In genomic region chr13:28140433-28141125, GRCh38 we compare ENCODE assay signal across 10 cellular contexts. TPM values are rescaled to one million over a fixed set of nuclear protein-coding genes. Genes with fewer than 3 reads are reported as not detected.
A peak's percentile ranks its signal among the peaks of the same experiment; 100 is the strongest.
DNase-seq lines count a peak whose midpoint lies in the region; TF ChIP-seq lines count a peak whose summit lies in the region.
"Had no signal": no experiment of that assay in that cellular context is flagged by ENCODE, and none has a peak within 500 bp of the region (broad histone marks: within the 10 kb centered on the region; RNA-seq: fewer than 3 reads in every experiment).

No MANE protein-coding gene starts in this region.

- no peak for TF ChIP-seq POLR2A in suprapubic skin (IDR thresholded peaks at IDR 0.05)

- peak overlapping the region; percentile 93 for H3K4me3 Mint-ChIP-seq in activated CD4-positive, alpha-beta T cell treated with anti-CD3 and anti-CD28 coated beads, Interleukin-2, amount 10 ng/mL, durations not matched to agents 7 days and 5 days
- H3K4me3 Mint-ChIP-seq in activated CD4-positive, alpha-beta memory T cell treated with anti-CD3 and anti-CD28 coated beads, Interleukin-2, amount 10 ng/mL, durations not matched to agents 7 days and 5 days = peak overlapping the region; percentile 85

- no peak overlapping the region for H3K9ac ChIP-seq in iPS-15b (ENCODE audit: low read depth, low read length)

- CTCF ChIA-PET in activated CD4-positive, alpha-beta T cell treated with anti-CD3 and anti-CD28 coated beads, Interleukin-2, amount 10 ng/mL, durations not matched to agents 7 days and 5 days (lab: Charles Lee) = interaction anchor here (1.1 kb wide), 1 partner anchor 17 kb away, joined by 3 read pairs; no protein-coding TSS in a partner anchor
- CTCF ChIA-PET in activated CD4-positive, alpha-beta memory T cell treated with anti-CD3 and anti-CD28 coated beads, Interleukin-2, amount 10 ng/mL, durations not matched to agents 7 days and 5 days (lab: Charles Lee) = no interaction called here

- peaks cover 49% of the 10 kb centered on the region for H3K4me1 Mint-ChIP-seq in activated CD4-positive, alpha-beta T cell treated with anti-CD3 and anti-CD28 coated beads, Interleukin-2, amount 10 ng/mL, durations not matched to agents 7 days and 5 days
- peaks cover 42% of the 10 kb centered on the region for H3K4me1 Mint-ChIP-seq in activated CD4-positive, alpha-beta memory T cell treated with anti-CD3 and anti-CD28 coated beads, Interleukin-2, amount 10 ng/mL, durations not matched to agents 7 days and 5 days

- H3K4me1 ChIP-seq in iPS-15b (ENCODE audit: control insufficient read depth, insufficient read depth, low read length) = peaks cover 14% of the 10 kb centered on the region
- peaks cover 27% of the 10 kb centered on the region for H3K4me1 ChIP-seq in suprapubic skin

- H3K27ac Mint-ChIP-seq in activated CD4-positive, alpha-beta T cell treated with anti-CD3 and anti-CD28 coated beads, Interleukin-2, amount 10 ng/mL, durations not matched to agents 7 days and 5 days = peak overlapping the region; percentile 64
- H3K27ac Mint-ChIP-seq in activated CD4-positive, alpha-beta memory T cell treated with anti-CD3 and anti-CD28 coated beads, Interleukin-2, amount 10 ng/mL, durations not matched to agents 7 days and 5 days = peak overlapping the region; percentile 83

- H3K9me3 Mint-ChIP-seq in activated CD4-positive, alpha-beta T cell treated with anti-CD3 and anti-CD28 coated beads, Interleukin-2, amount 10 ng/mL, durations not matched to agents 7 days and 5 days = no peaks in the 10 kb centered on the region
- H3K9me3 Mint-ChIP-seq in activated CD4-positive, alpha-beta memory T cell treated with anti-CD3 and anti-CD28 coated beads, Interleukin-2, amount 10 ng/mL, durations not matched to agents 7 days and 5 days = no peaks in the 10 kb centered on the region

- DNase-seq in activated CD4-positive, alpha-beta T cell treated with anti-CD3 and anti-CD28 coated beads, Interleukin-2, amount 10 ng/mL, durations not matched to agents 7 days and 5 days = no peak
- DNase-seq in activated CD4-positive, alpha-beta T cell treated with anti-CD3 and anti-CD28 coated beads for 1 hour = no peak
- no peak for DNase-seq in activated CD4-positive, alpha-beta memory T cell treated with anti-CD3 and anti-CD28 coated beads, Interleukin-2, amount 10 ng/mL, durations not matched to agents 7 days and 5 days
- DNase-seq in suprapubic skin (ENCODE audit: low spot score in 2 of 2) (no peak), D341Med (ENCODE audit: low spot score) (no peak), globus pallidus (ENCODE audit: low spot score) (no peak)
- DNase-seq in stimulated activated CD4-positive, alpha-beta T cell treated with anti-CD3 and anti-CD28 coated beads, Interleukin-15, amount 100 ng/mL, for 24 hours = no peak

- 66% methylated on average over 10 of the region's 10 CpGs for WGBS in suprapubic skin

- no peak for TF ChIP-seq CTCF in suprapubic skin (IDR thresholded peaks at IDR 0.05)

- peaks cover 17% of the 10 kb centered on the region for H3K36me3 Mint-ChIP-seq in activated CD4-positive, alpha-beta T cell treated with anti-CD3 and anti-CD28 coated beads, Interleukin-2, amount 10 ng/mL, durations not matched to agents 7 days and 5 days (ENCODE audit: low read depth)
- peaks cover 21% of the 10 kb centered on the region for H3K36me3 Mint-ChIP-seq in activated CD4-positive, alpha-beta memory T cell treated with anti-CD3 and anti-CD28 coated beads, Interleukin-2, amount 10 ng/mL, durations not matched to agents 7 days and 5 days (ENCODE audit: low read depth)

- no peaks in the 10 kb centered on the region for H3K27me3 Mint-ChIP-seq in activated CD4-positive, alpha-beta T cell treated with anti-CD3 and anti-CD28 coated beads, Interleukin-2, amount 10 ng/mL, durations not matched to agents 7 days and 5 days
- H3K27me3 Mint-ChIP-seq in activated CD4-positive, alpha-beta memory T cell treated with anti-CD3 and anti-CD28 coated beads, Interleukin-2, amount 10 ng/mL, durations not matched to agents 7 days and 5 days = no peaks in the 10 kb centered on the region

- H3K27me3 ChIP-seq in iPS-15b (ENCODE audit: control insufficient read depth, insufficient read depth, low read length) (no peaks in the 10 kb centered on the region), suprapubic skin (no peaks in the 10 kb centered on the region)

- POLR2A ChIA-PET in activated CD4-positive, alpha-beta T cell treated with anti-CD3 and anti-CD28 coated beads, Interleukin-2, amount 10 ng/mL, durations not matched to agents 7 days and 5 days (lab: Charles Lee) = interaction anchor here (0.6 kb wide), 1 partner anchor 352 kb away, joined by 3 read pairs; no protein-coding TSS in a partner anchor
- POLR2A ChIA-PET in activated CD4-positive, alpha-beta memory T cell treated with anti-CD3 and anti-CD28 coated beads, Interleukin-2, amount 10 ng/mL, durations not matched to agents 7 days and 5 days (lab: Charles Lee) = interaction anchor here (1.6 to 3.9 kb wide), 3 partner anchors 16 to 518 kb away, joined by 4 to 26 read pairs (median 5); partner anchors contain the start of gene POMP

- H3K4me3 ChIP-seq in iPS-15b (ENCODE audit: low read depth, low read length) = peak overlapping the region; percentile 83
- H3K4me3 ChIP-seq in suprapubic skin = peak overlapping the region; percentile 96

- H3K27ac ChIP-seq in suprapubic skin = no peak overlapping the region

- no peak for TF ChIP-seq EP300 in suprapubic skin (IDR thresholded peaks at IDR 0.05)

- H3K9me3 ChIP-seq in iPS-15b (ENCODE audit: control insufficient read depth, insufficient read depth, low read length) (no peaks in the 10 kb centered on the region), suprapubic skin (no peaks in the 10 kb centered on the region)

- no peaks in the 10 kb centered on the region for H3K36me3 ChIP-seq in iPS-15b (ENCODE audit: control insufficient read depth, insufficient read depth, low read length)
- no peaks in the 10 kb centered on the region for H3K36me3 ChIP-seq in suprapubic skin

RNA-seq across cellular contexts. Expression of gene PAN3, which starts 2.2 kb away (rescaled TPM):
- 10 to 100 TPM; 46.1 to 47.1 TPM for total RNA-seq in activated CD4-positive, alpha-beta T cell treated with anti-CD3 and anti-CD28 coated beads, Interleukin-2, amount 10 ng/mL, durations not matched to agents 7 days and 5 days
- total RNA-seq in activated CD4-positive, alpha-beta memory T cell treated with anti-CD3 and anti-CD28 coated beads, Interleukin-2, amount 10 ng/mL, durations not matched to agents 7 days and 5 days = 10 to 100 TPM; 37.7 to 40.1 TPM
- 10 to 100 TPM; 41.7 to 68.3 (median 42.2) TPM for total RNA-seq in suprapubic skin

RNA-seq across cellular contexts. Expression of gene FLT3, which starts 40.2 kb away (rescaled TPM):
- not detected for total RNA-seq in activated CD4-positive, alpha-beta T cell treated with anti-CD3 and anti-CD28 coated beads, Interleukin-2, amount 10 ng/mL, durations not matched to agents 7 days and 5 days
- total RNA-seq in activated CD4-positive, alpha-beta memory T cell treated with anti-CD3 and anti-CD28 coated beads, Interleukin-2, amount 10 ng/mL, durations not matched to agents 7 days and 5 days = not detected
- 1 to 10 TPM in 3 of 4 donors, under 1 TPM in 1; 0.47 to 1.2 (median 1.2) TPM for total RNA-seq in suprapubic skin
- total RNA-seq: activated CD8-positive, alpha-beta memory T cell treated with anti-CD3 and anti-CD28 coated beads for 36 hours; myocyte had no signal
